14 cellular contexts compared by ENCODE assay signal in genomic region chr11:71330349-71330748, GRCh38.
DNase-seq lines count a peak whose midpoint lies in the region; ATAC-seq and TF ChIP-seq lines count a peak whose summit lies in the region.
"Had no signal": no experiment of that assay in that cellular context is flagged by ENCODE, and none has a peak within 500 bp of the region (broad histone marks: within the 10 kb centered on the region; RNA-seq: fewer than 3 reads in every experiment).

No MANE protein-coding gene starts in this region.

- H3K4me3 Mint-ChIP-seq in natural killer cell treated with Interleukin-12 subunit alpha and Interleukin-12 subunit beta and Interleukin-15 and Interleukin-18, amount 100 ng/mL, for 72 hours, result no peak overlapping the region
- no peak overlapping the region for H3K4me3 Mint-ChIP-seq in natural killer cell
- H3K4me3 Mint-ChIP-seq: CD4-positive, alpha-beta T cell; GM23338; H9 had no signal

- no peak for ATAC-seq in natural killer cell treated with Interleukin-12 subunit alpha and Interleukin-12 subunit beta and Interleukin-15 and Interleukin-18, amount 100 ng/mL, for 72 hours
- ATAC-seq in natural killer cell (no peak), HG03521 (IDR thresholded peaks at IDR 0.05; ENCODE audit: unreplicated experiment) (no peak), GM21381 (IDR thresholded peaks at IDR 0.05; ENCODE audit: unreplicated experiment) (no peak)
- ATAC-seq: GM23338 had no signal

- peak overlapping the region; percentile 41 for H3K18ac ChIP-seq in neuronal stem cell (ENCODE audit: low read length)

- H3K27me3 Mint-ChIP-seq in natural killer cell treated with Interleukin-12 subunit alpha and Interleukin-12 subunit beta and Interleukin-15 and Interleukin-18, amount 100 ng/mL, for 72 hours, result peaks cover 0 to 5% of the 10 kb centered on the region in 2 donors
- H3K27me3 Mint-ChIP-seq in natural killer cell (ENCODE audit: low read depth in 2 of 2), result no peaks in the 10 kb centered on the region
- H3K27me3 Mint-ChIP-seq: CD4-positive, alpha-beta T cell had no signal

- TF ChIP-seq POLR2A in stomach (IDR thresholded peaks at IDR 0.05), result no peak

- H3K9me3 Mint-ChIP-seq in natural killer cell treated with Interleukin-12 subunit alpha and Interleukin-12 subunit beta and Interleukin-15 and Interleukin-18, amount 100 ng/mL, for 72 hours, result peaks cover 3% of the 10 kb centered on the region
- peaks cover 0 to 3% of the 10 kb centered on the region in 2 donors for H3K9me3 Mint-ChIP-seq in natural killer cell

- no peak overlapping the region for H2BK5ac ChIP-seq in neuronal stem cell (ENCODE audit: low read length)

- H2BK15ac ChIP-seq in neuronal stem cell (ENCODE audit: low read length), result no peak overlapping the region

- no peak overlapping the region for H3K27ac Mint-ChIP-seq in natural killer cell treated with Interleukin-12 subunit alpha and Interleukin-12 subunit beta and Interleukin-15 and Interleukin-18, amount 100 ng/mL, for 72 hours
- no peak overlapping the region for H3K27ac Mint-ChIP-seq in natural killer cell
- H3K27ac Mint-ChIP-seq: CD4-positive, alpha-beta T cell; GM23338; H9 had no signal

- H3K4me2 ChIP-seq in neuronal stem cell (ENCODE audit: insufficient read depth, low read length, poor library complexity, severe bottlenecking), result no peak overlapping the region
- H3K4me2 ChIP-seq: BLaER1 treated with 17β-estradiol and CSF1 and Interleukin-3, amounts not matched to agents 10 nM and 100 nM; GM23338 had no signal

- H3K36me3 Mint-ChIP-seq in natural killer cell treated with Interleukin-12 subunit alpha and Interleukin-12 subunit beta and Interleukin-15 and Interleukin-18, amount 100 ng/mL, for 72 hours, result no peaks in the 10 kb centered on the region
- no peaks in the 10 kb centered on the region for H3K36me3 Mint-ChIP-seq in natural killer cell

- H3K4me1 ChIP-seq in neuronal stem cell (ENCODE audit: control insufficient read depth in 2 of 2, insufficient read depth in 1 of 2, low read depth in 1 of 2, low read length in 2 of 2), result no peaks in the 10 kb centered on the region
- H3K4me1 ChIP-seq in stomach, result no peaks in the 10 kb centered on the region
- H3K4me1 ChIP-seq: BLaER1 treated with 17β-estradiol and CSF1 and Interleukin-3, amounts not matched to agents 10 nM and 100 nM had no signal

- no peak overlapping the region for H2BK12ac ChIP-seq in neuronal stem cell (ENCODE audit: low read length)

- H3K4me1 Mint-ChIP-seq in natural killer cell treated with Interleukin-12 subunit alpha and Interleukin-12 subunit beta and Interleukin-15 and Interleukin-18, amount 100 ng/mL, for 72 hours (ENCODE audit: low read depth in 2 of 2), result no peaks in the 10 kb centered on the region
- H3K4me1 Mint-ChIP-seq in natural killer cell, result no peaks in the 10 kb centered on the region
- H3K4me1 Mint-ChIP-seq: GM23338, H9 had no signal

- H2AFZ ChIP-seq in neuronal stem cell (ENCODE audit: low read length), result no peak overlapping the region
- H2AFZ ChIP-seq: GM23338 had no signal

- no peak overlapping the region for H3K14ac ChIP-seq in neuronal stem cell (ENCODE audit: low read length)

- TF ChIP-seq CTCF in natural killer cell (IDR thresholded peaks at IDR 0.05) (no peak), stomach (IDR thresholded peaks at IDR 0.05) (no peak), GM13976 (IDR thresholded peaks at IDR 0.05; ENCODE audit: borderline replicate concordance, control extremely low read depth, extremely low read depth, insufficient read depth, missing control alignments) (no peak)

- H3K9me3 ChIP-seq in neuronal stem cell (replicated peaks in 1 of 2; ENCODE audit: control insufficient read depth in 2 of 2, insufficient read depth in 1 of 2, low read depth in 1 of 2, low read length in 2 of 2) (peaks cover 0 to 22% of the 10 kb centered on the region in 2 donors), stomach (peaks cover 0 to 12% (median 2%) of the 10 kb centered on the region in 4 donors)

- H3K79me1 ChIP-seq in neuronal stem cell (ENCODE audit: low read depth, low read length), result peaks cover 1% of the 10 kb centered on the region

- H3K4me3 ChIP-seq in neuronal stem cell (ENCODE audit: low read length in 2 of 2) (no peak overlapping the region), stomach (no peak overlapping the region)
- H3K4me3 ChIP-seq: BLaER1 treated with 17β-estradiol and CSF1 and Interleukin-3, amounts not matched to agents 10 nM and 100 nM; GM23338 had no signal

- no peaks in the 10 kb centered on the region for H3K36me3 ChIP-seq in neuronal stem cell (replicated peaks in 1 of 2; ENCODE audit: control insufficient read depth in 2 of 2, insufficient read depth in 2 of 2, low read length in 2 of 2)
- H3K36me3 ChIP-seq in stomach, result no peaks in the 10 kb centered on the region
- H3K36me3 ChIP-seq: BLaER1 treated with 17β-estradiol and CSF1 and Interleukin-3, amounts not matched to agents 10 nM and 100 nM had no signal

- no CpG with 5 or more reads among the region's 10 CpGs for WGBS in neuronal stem cell (ENCODE audit: extremely low coverage in 2 of 2, insufficient read length in 2 of 2, insufficient replicate concordance in 1 of 2), 2 donors
- WGBS in stomach, 5 donors, result 74 to 90% (median 87%) methylated on average over 10 of the region's 10 CpGs

- in situ Hi-C loops in GM13976 (cut with MboI; ENCODE audit: low sequenced_read_pairs, unreplicated experiment), result no loop called here

- no peak overlapping the region for H3K4ac ChIP-seq in neuronal stem cell (ENCODE audit: low read length)

- H3K27ac ChIP-seq in neuronal stem cell (replicated peaks; ENCODE audit: low read length) (no peak overlapping the region), stomach (no peak overlapping the region)
- H3K27ac ChIP-seq: BLaER1 treated with 17β-estradiol and CSF1 and Interleukin-3, amounts not matched to agents 10 nM and 100 nM had no signal

- no peak overlapping the region for H2BK120ac ChIP-seq in neuronal stem cell (ENCODE audit: low read depth, low read length)

- no peak overlapping the region for H4K91ac ChIP-seq in neuronal stem cell (ENCODE audit: low read depth, low read length, poor library complexity)

- peak; percentile 5 for DNase-seq in natural killer cell treated with Interleukin-12 subunit alpha and Interleukin-12 subunit beta and Interleukin-15 and Interleukin-18, amount 100 ng/mL, for 72 hours (ENCODE audit: low spot score)
- no peak for DNase-seq in natural killer cell
- DNase-seq in neuronal stem cell (ENCODE audit: low spot score), result no peak
- DNase-seq in stomach, result peak; percentile 19
- DNase-seq in GM13976 (ENCODE audit: low spot score), result no peak
- DNase-seq: ACHN; Calu3; CD4-positive, alpha-beta T cell; DMS 273 treated with DMSO at 0.1 percent for 48 hours; H9 had no signal

- TF ChIP-seq EP300 in stomach (IDR thresholded peaks at IDR 0.05), result no peak

- no peak overlapping the region for H3K9ac ChIP-seq in neuronal stem cell (ENCODE audit: low read depth, low read length, poor library complexity)
- H3K9ac ChIP-seq: BLaER1 treated with 17β-estradiol and CSF1 and Interleukin-3, amounts not matched to agents 10 nM and 100 nM had no signal

- no peak overlapping the region for H4K8ac ChIP-seq in neuronal stem cell (ENCODE audit: low read depth, low read length)

- H3K27me3 ChIP-seq in neuronal stem cell (ENCODE audit: control insufficient read depth in 3 of 3, insufficient read depth in 3 of 3, low read depth in 1 of 3, low read length in 3 of 3) (peaks cover 0 to 6% (median 0%) of the 10 kb centered on the region in 3 experiments), stomach (peaks cover 0 to 5% (median 0%) of the 10 kb centered on the region in 3 donors)
- H3K27me3 ChIP-seq: BLaER1 treated with 17β-estradiol and CSF1 and Interleukin-3, amounts not matched to agents 10 nM and 100 nM had no signal

- H3K23ac ChIP-seq in neuronal stem cell (ENCODE audit: low read depth, low read length, poor library complexity), result peak overlapping the region; percentile 47

- intact Hi-C loops in natural killer cell (cut with micrococcal nuclease), result no loop called here
- intact Hi-C loops in stomach (cut with DNase I; ENCODE audit: low total_unique reads), result no loop called here

- no peak overlapping the region for H2AK5ac ChIP-seq in neuronal stem cell (ENCODE audit: low read depth, low read length)

Comparison
In these comparisons a context has a peak if more than half of its experiments do, and no peak if none do; other contexts are left out.
1. DNase-seq: peak in natural killer cell treated with Interleukin-12 subunit alpha and Interleukin-12 subunit beta and Interleukin-15 and Interleukin-18, amount 100 ng/mL, for 72 hours (single experiment) and stomach (single experiment); none in natural killer cell (single experiment), neuronal stem cell (single experiment) and GM13976 (single experiment).